Comparison of ENCODE assay signal across 1 cellular context in genomic region chr22:49773531-49773930, GRCh38.
TF ChIP-seq lines count a peak whose summit lies in the region.

No MANE protein-coding gene starts in this region.

TF ChIP-seq in endothelial cell of umbilical vein, 7 proteins besides CTCF, POLR2A, EP300 and RAD21:
- no peak for TF ChIP-seq FOS (IDR thresholded peaks at IDR 0.05; ENCODE audit: borderline replicate concordance, insufficient read depth, low read length)
- no peak for TF ChIP-seq MYC (IDR thresholded peaks at IDR 0.05; ENCODE audit: low read depth, low read length)
- TF ChIP-seq GATA2 (IDR thresholded peaks at IDR 0.05; ENCODE audit: insufficient read depth, insufficient read length, low read depth, low read length) = no peak
- TF ChIP-seq MAX (IDR thresholded peaks at IDR 0.05; ENCODE audit: insufficient read depth, insufficient read length) = no peak
- TF ChIP-seq EZH2 (IDR thresholded peaks at IDR 0.05; ENCODE audit: borderline replicate concordance, low read depth, low read length, severe bottlenecking) = no peak
